ENCODE assay signal across 23 cellular contexts in genomic region chr4:168390041-168390440, GRCh38.
DNase-seq lines count a peak whose midpoint lies in the region; ATAC-seq, FAIRE-seq and TF ChIP-seq lines count a peak whose summit lies in the region.
"Had no signal": no experiment of that assay in that cellular context is flagged by ENCODE, and none has a peak within 500 bp of the region (broad histone marks: within the 10 kb centered on the region; RNA-seq: fewer than 3 reads in every experiment).

No MANE protein-coding gene starts in this region.

- no peak for TF ChIP-seq CTCF in GM12878 (IDR thresholded peaks at IDR 0.05 in 2 of 3, conservative IDR thresholded peaks at IDR 0.05 in 1 of 3; ENCODE audit: control insufficient read depth in 2 of 3, extremely low read depth in 1 of 3, insufficient read depth in 1 of 3, low read depth in 3 of 3, low read length in 3 of 3)

- RAD21 ChIA-PET in GM12878 (lab: Charles Lee; ENCODE audit: unreplicated experiment) = no interaction called here

- FAIRE-seq in GM12878 (lab: Jason Lieb, UNC) = no peak

- BruUV-seq in GM12878 (replicated peaks; lab: Mats Ljungman, UMichigan) = no TSS peak

- no peak for TF ChIP-seq EP300 in GM12878 (IDR thresholded peaks at IDR 0.05; ENCODE audit: borderline replicate concordance in 1 of 2, control insufficient read depth in 1 of 2, low read depth in 2 of 2, low read length in 2 of 2)

- H3K27ac Mint-ChIP-seq in activated naive CD4-positive, alpha-beta T cell treated with anti-CD3 and anti-CD28 coated beads, Interleukin-2, amount 50 U/mL, for 24 hours = peak overlapping the region; percentile 36
- H3K27ac Mint-ChIP-seq: CD4-positive, alpha-beta memory T cell had no signal

- no peak for DNase-seq in activated naive CD4-positive, alpha-beta T cell treated with Interleukin-2 at 50 U/mL for 16 hours
- DNase-seq in GM12878 (ENCODE audit: low read depth, low spot score) = no peak
- DNase-seq in lung microvascular endothelial cell (ENCODE audit: low read depth in 2 of 2) = peak; percentile 32 to 36
- no peak for DNase-seq in NCI-H146 treated with DMSO at 0.1 percent for 48 hours (lab: John Stamatoyannopoulos, UW; ENCODE audit: unreplicated experiment)
- DNase-seq in MV-4-11 (lab: John Stamatoyannopoulos, UW) = no peak
- DNase-seq: AML-193; C1 segment of cervical spinal cord; CD4-positive, alpha-beta memory T cell; COR-L47; DMS53; GOT3; Kasumi-1; NCI-H1105 treated with DMSO at 0.1 percent for 48 hours; NCI-H146; NCI-H2029; NCI-H446; NCI-H524 treated with DMSO at 0.1 percent for 48 hours; NCI-H774; SHP77 had no signal

- TF ChIP-seq RAD21 in GM12878 (IDR thresholded peaks at IDR 0.05; ENCODE audit: insufficient read depth, low read depth, low read length) = no peak

- H3K4me3 ChIP-seq in GM12878 = no peak overlapping the region
- H3K4me3 ChIP-seq: HAP-1 had no signal

- H3K4me3 Mint-ChIP-seq in activated naive CD4-positive, alpha-beta T cell treated with anti-CD3 and anti-CD28 coated beads, Interleukin-2, amount 50 U/mL, for 24 hours = no peak overlapping the region
- H3K4me3 Mint-ChIP-seq: CD4-positive, alpha-beta memory T cell had no signal

- H3K27me3 ChIP-seq in GM12878 (replicated peaks in 1 of 2; ENCODE audit: control insufficient read depth in 2 of 2, insufficient read depth in 2 of 2, low read length in 1 of 2) = no peaks in the 10 kb centered on the region

- TF ChIP-seq POLR2A in GM12878 (IDR thresholded peaks at IDR 0.05; ENCODE audit: low read depth, low read length) = no peak

- H3K9ac ChIP-seq in GM12878 (ENCODE audit: control insufficient read depth, insufficient read depth, low read length) = no peak overlapping the region

- H3K4me2 ChIP-seq in GM12878 (ENCODE audit: control insufficient read depth, insufficient read depth) = no peak overlapping the region

- intact Hi-C loops in GM12878 (cut with micrococcal nuclease; ENCODE audit: unreplicated experiment) = no loop called here

- H2AFZ ChIP-seq in GM12878 (ENCODE audit: control insufficient read depth, low read depth, low read length) = no peak overlapping the region

- SMC1A ChIA-PET in GM12878 (lab: Charles Lee; ENCODE audit: uncharacterized antibody, unreplicated experiment) = interaction anchor here (0.6 to 1.9 kb wide), 5 partner anchors 9 to 1650 kb away, joined by 3 to 5 read pairs (median 4); no protein-coding TSS in a partner anchor

- H3K27ac ChIP-seq in GM12878 (ENCODE audit: control insufficient read depth, insufficient read depth) = no peak overlapping the region
- H3K27ac ChIP-seq: RWPE1 had no signal

- CTCF ChIA-PET in GM12878 (lab: Yijun Ruan, JAX) = no interaction called here

- H3K36me3 Mint-ChIP-seq in activated naive CD4-positive, alpha-beta T cell treated with anti-CD3 and anti-CD28 coated beads, Interleukin-2, amount 50 U/mL, for 24 hours = peaks cover 40% of the 10 kb centered on the region

- POLR2A ChIA-PET in GM12878 (lab: Charles Lee) = no interaction called here

- H3K79me2 ChIP-seq in GM12878 (ENCODE audit: control insufficient read depth, insufficient read depth, low read length) = no peaks in the 10 kb centered on the region

- H4K20me1 ChIP-seq in GM12878 (ENCODE audit: control insufficient read depth, insufficient read depth) = no peaks in the 10 kb centered on the region

- no peaks in the 10 kb centered on the region for H3K9me3 Mint-ChIP-seq in activated naive CD4-positive, alpha-beta T cell treated with anti-CD3 and anti-CD28 coated beads, Interleukin-2, amount 50 U/mL, for 24 hours
- H3K9me3 Mint-ChIP-seq: CD4-positive, alpha-beta memory T cell had no signal

- H3K36me3 ChIP-seq in GM12878 (ENCODE audit: control insufficient read depth in 2 of 2, insufficient read depth in 2 of 2, low read length in 1 of 2) = no peaks in the 10 kb centered on the region
- H3K36me3 ChIP-seq: HAP-1 had no signal

- H3K9me3 ChIP-seq in GM12878 (replicated peaks; ENCODE audit: control insufficient read depth, insufficient read depth, low read length) = no peaks in the 10 kb centered on the region
- H3K9me3 ChIP-seq: HAP-1 had no signal

- H3K4me1 ChIP-seq in GM12878 (ENCODE audit: control insufficient read depth, insufficient read depth, low read length) = no peaks in the 10 kb centered on the region
- H3K4me1 ChIP-seq: HAP-1 had no signal

- ATAC-seq in GM12878 (no peak), HG03571 (IDR thresholded peaks at IDR 0.05; ENCODE audit: unreplicated experiment) (no peak)

- no peaks in the 10 kb centered on the region for H3K27me3 Mint-ChIP-seq in activated naive CD4-positive, alpha-beta T cell treated with anti-CD3 and anti-CD28 coated beads, Interleukin-2, amount 50 U/mL, for 24 hours
- H3K27me3 Mint-ChIP-seq: CD4-positive, alpha-beta memory T cell had no signal

- WGBS in GM12878 (ENCODE audit: insufficient coverage, insufficient replicate concordance, low lambda C conversion rate, missing lambda C conversion rate) = 65% methylated on average over 1 of the region's 1 CpG

- peaks cover 3% of the 10 kb centered on the region for H3K4me1 Mint-ChIP-seq in activated naive CD4-positive, alpha-beta T cell treated with anti-CD3 and anti-CD28 coated beads, Interleukin-2, amount 50 U/mL, for 24 hours

- in situ Hi-C loops in GM12878 (cut with MboI) = no loop called here

TF ChIP-seq in GM12878, 131 proteins besides CTCF, POLR2A, EP300 and RAD21:
- TF ChIP-seq MTA3 (IDR thresholded peaks at IDR 0.05; ENCODE audit: borderline replicate concordance, low read length) (no peak), CREB1 (IDR thresholded peaks at IDR 0.05; ENCODE audit: low read depth) (no peak), ZNF207 (IDR thresholded peaks at IDR 0.05; ENCODE audit: borderline replicate concordance) (no peak), SPI1 (IDR thresholded peaks at IDR 0.05; ENCODE audit: borderline replicate concordance, insufficient read depth, low read depth, low read length) (0 out of 2 replicates have a peak, but pooled peaks have one; percentile 10)

Comparison
In these comparisons a context has a peak if more than half of its experiments do, and no peak if none do; other contexts are left out.
1. DNase-seq: peak in lung microvascular endothelial cell (2 of 2); none in activated naive CD4-positive, alpha-beta T cell treated with Interleukin-2 at 50 U/mL for 16 hours (single experiment), GM12878 (single experiment), NCI-H146 treated with DMSO at 0.1 percent for 48 hours (single experiment) and MV-4-11 (single experiment).